In the genomic region with DNA sequence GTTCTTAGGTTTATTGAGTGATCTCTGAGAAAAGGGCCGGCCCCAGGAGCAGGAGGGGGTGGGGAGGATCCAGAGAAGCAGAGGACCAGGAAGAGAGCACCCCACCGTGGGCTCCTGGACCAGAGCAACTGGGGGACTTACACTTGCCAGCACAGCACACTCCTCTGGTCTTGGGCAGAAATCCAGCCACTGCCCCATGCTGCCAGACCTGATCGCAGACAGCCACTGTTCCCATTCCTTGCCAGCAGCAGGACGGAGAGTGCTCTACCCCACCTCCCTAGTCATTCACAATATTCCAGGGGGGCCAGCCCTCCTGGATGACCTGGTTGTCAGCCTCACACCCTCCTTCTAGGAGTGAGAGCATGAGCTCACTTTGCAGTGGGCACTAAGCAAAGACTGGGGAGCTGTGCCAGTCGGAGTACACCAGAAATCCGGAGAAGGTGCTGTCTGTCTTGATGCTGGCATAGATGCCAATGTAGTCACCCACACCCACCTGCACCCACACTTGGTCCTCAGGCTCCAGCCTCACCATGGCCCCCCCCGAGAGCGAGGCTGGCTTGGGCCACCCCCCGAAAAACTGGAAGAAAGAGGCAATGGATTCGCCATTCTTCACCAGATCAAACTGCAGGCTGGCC, we compare ENCODE assay signal across 9 cellular contexts. TPM values are rescaled to one million over a fixed set of nuclear protein-coding genes. Genes with fewer than 3 reads are reported as not detected.
DNase-seq lines count a peak whose midpoint lies in the region; ATAC-seq and TF ChIP-seq lines count a peak whose summit lies in the region.
"Had no signal": no experiment of that assay in that cellular context is flagged by ENCODE, and none has a peak within 500 bp of the region (broad histone marks: within the 10 kb centered on the region; RNA-seq: fewer than 3 reads in every experiment).

No MANE protein-coding gene starts in this region.

- CTCF ChIA-PET in activated naive CD4-positive, alpha-beta T cell treated with anti-CD3 and anti-CD28 coated beads for 36 hours (lab: Charles Lee): interaction anchor here (0.5 to 5.0 kb wide), 25 partner anchors 9 to 570 kb away, joined by 3 to 70 read pairs (median 4); a partner anchor contains a TSS

- peak overlapping the region; percentile 46 to 64 for H3K4me3 ChIP-seq in duodenal mucosa (ENCODE audit: low read depth in 1 of 2, low read length in 2 of 2)

- no peak overlapping the region for H3K27ac Mint-ChIP-seq in activated naive CD4-positive, alpha-beta T cell treated with anti-CD3 and anti-CD28 coated beads for 36 hours
- peak overlapping the region; percentile 83 for H3K27ac Mint-ChIP-seq in mesothelial cell of epicardium
- H3K27ac Mint-ChIP-seq in type B pancreatic cell: no peak overlapping the region

- no peak for TF ChIP-seq CTCF in mesothelial cell of epicardium (IDR thresholded peaks at IDR 0.05; ENCODE audit: unreplicated experiment)
- TF ChIP-seq CTCF in type B pancreatic cell (conservative IDR thresholded peaks at IDR 0.05): no peak

- intact Hi-C loops in activated naive CD4-positive, alpha-beta T cell treated with anti-CD3 and anti-CD28 coated beads for 36 hours (cut with micrococcal nuclease): loop anchor here (1.0 kb wide), 1 partner anchor 42 kb away; a partner anchor contains a TSS

- no peaks in the 10 kb centered on the region for H3K9me3 Mint-ChIP-seq in activated naive CD4-positive, alpha-beta T cell treated with anti-CD3 and anti-CD28 coated beads for 36 hours
- H3K9me3 Mint-ChIP-seq in mesothelial cell of epicardium: no peaks in the 10 kb centered on the region
- no peaks in the 10 kb centered on the region for H3K9me3 Mint-ChIP-seq in type B pancreatic cell
- H3K9me3 Mint-ChIP-seq: activated T-cell treated with anti-CD3 and anti-CD28 coated beads, Interleukin-2, amount 50 U/mL, for 4 hours had no signal

- H3K4me3 Mint-ChIP-seq in activated naive CD4-positive, alpha-beta T cell treated with anti-CD3 and anti-CD28 coated beads for 36 hours: peak overlapping the region; percentile 22
- H3K4me3 Mint-ChIP-seq in mesothelial cell of epicardium: peak overlapping the region; percentile 67
- peak overlapping the region; percentile 85 for H3K4me3 Mint-ChIP-seq in type B pancreatic cell
- H3K4me3 Mint-ChIP-seq: activated T-cell treated with anti-CD3 and anti-CD28 coated beads, Interleukin-2, amount 50 U/mL, for 4 hours had no signal

- H3K27me3 ChIP-seq in duodenal mucosa (ENCODE audit: control insufficient read depth in 1 of 2, insufficient read depth in 2 of 2, low read length in 2 of 2): peaks cover 0 to 3% of the 10 kb centered on the region in 2 donors

- peaks cover 24% of the 10 kb centered on the region for H3K27me3 Mint-ChIP-seq in activated naive CD4-positive, alpha-beta T cell treated with anti-CD3 and anti-CD28 coated beads for 36 hours (ENCODE audit: low read depth)
- peaks cover 39% of the 10 kb centered on the region for H3K27me3 Mint-ChIP-seq in mesothelial cell of epicardium (ENCODE audit: low read depth)
- H3K27me3 Mint-ChIP-seq in type B pancreatic cell: peaks cover 36% of the 10 kb centered on the region

- H3K4me1 ChIP-seq in duodenal mucosa (ENCODE audit: control insufficient read depth in 1 of 2, insufficient read depth in 2 of 2, low read length in 2 of 2): peaks cover 38 to 52% of the 10 kb centered on the region in 2 donors

- peaks cover 38% of the 10 kb centered on the region for H3K4me1 Mint-ChIP-seq in activated naive CD4-positive, alpha-beta T cell treated with anti-CD3 and anti-CD28 coated beads for 36 hours (ENCODE audit: low read depth)
- H3K4me1 Mint-ChIP-seq in mesothelial cell of epicardium (peaks cover 48% of the 10 kb centered on the region), type B pancreatic cell (ENCODE audit: unreplicated experiment) (peaks cover 33% of the 10 kb centered on the region)

- ATAC-seq in GM18511 (IDR thresholded peaks at IDR 0.05; ENCODE audit: unreplicated experiment): no peak
- no peak for ATAC-seq in HG03342 (IDR thresholded peaks at IDR 0.05; ENCODE audit: unreplicated experiment)

- peak overlapping the region; percentile 35 for H3K27ac ChIP-seq in duodenal mucosa (ENCODE audit: low read depth, low read length)

- DNase-seq in activated naive CD4-positive, alpha-beta T cell treated with anti-CD3 and anti-CD28 coated beads for 36 hours: no peak
- DNase-seq in activated naive CD4-positive, alpha-beta T cell treated with Interleukin-2 at 50 U/mL for 16 hours: no peak
- DNase-seq in mesothelial cell of epicardium (ENCODE audit: low spot score in 2 of 2, unreplicated experiment in 2 of 2) (no peak), type B pancreatic cell (ENCODE audit: extremely low spot score, unreplicated experiment) (no peak), NCI-H187 (lab: John Stamatoyannopoulos, UW) (no peak)

- peaks cover 9% of the 10 kb centered on the region for H3K36me3 Mint-ChIP-seq in activated naive CD4-positive, alpha-beta T cell treated with anti-CD3 and anti-CD28 coated beads for 36 hours (ENCODE audit: low read depth)
- H3K36me3 Mint-ChIP-seq in mesothelial cell of epicardium (peaks cover 5% of the 10 kb centered on the region), type B pancreatic cell (no peaks in the 10 kb centered on the region)

- H3K9me3 ChIP-seq in duodenal mucosa (ENCODE audit: control insufficient read depth in 1 of 2, low read length in 2 of 2): no peaks in the 10 kb centered on the region

- peaks cover 0 to 4% of the 10 kb centered on the region in 2 donors for H3K36me3 ChIP-seq in duodenal mucosa (ENCODE audit: control insufficient read depth in 1 of 2, insufficient read depth in 2 of 2, low read length in 2 of 2)

- H3K9ac ChIP-seq in duodenal mucosa (ENCODE audit: low read depth in 1 of 2, low read length in 2 of 2): peak overlapping the region; percentile 26 to 57

RNA-seq across cellular contexts. Expression of a gene that starts 1.6 kb away (rescaled TPM):
- total RNA-seq in activated naive CD4-positive, alpha-beta T cell treated with anti-CD3 and anti-CD28 coated beads for 36 hours: not detected
- total RNA-seq in mesothelial cell of epicardium: 24.1 to 25.0 TPM (median 24.4 TPM) in 3 replicates
- total RNA-seq in type B pancreatic cell (ENCODE audit: low replicate concordance): 2.0 and 4.0 TPM in 2 replicates
- total RNA-seq: activated T-cell treated with anti-CD3 and anti-CD28 coated beads, Interleukin-2, amount 50 U/mL, for 4 hours had no signal

RNA-seq across cellular contexts. Expression of a gene that starts 4.7 kb away (rescaled TPM):
- 10 to 100 TPM; 46.1 to 47.0 TPM for total RNA-seq in activated naive CD4-positive, alpha-beta T cell treated with anti-CD3 and anti-CD28 coated beads for 36 hours
- 36.1 to 37.1 TPM (median 36.2 TPM) in 3 replicates for total RNA-seq in mesothelial cell of epicardium
- 40.3 and 45.6 TPM in 2 replicates for total RNA-seq in type B pancreatic cell (ENCODE audit: low replicate concordance)

RNA-seq across cellular contexts. Expression of a gene that starts 7.4 kb away (rescaled TPM):
- total RNA-seq in activated naive CD4-positive, alpha-beta T cell treated with anti-CD3 and anti-CD28 coated beads for 36 hours: not detected
- total RNA-seq in mesothelial cell of epicardium: not detected in 3 replicates
- total RNA-seq in type B pancreatic cell (ENCODE audit: low replicate concordance): not detected in 2 replicates
- total RNA-seq: activated T-cell treated with anti-CD3 and anti-CD28 coated beads, Interleukin-2, amount 50 U/mL, for 4 hours had no signal

RNA-seq across cellular contexts. Expression of a gene that starts 22.1 kb away (rescaled TPM):
- total RNA-seq in activated naive CD4-positive, alpha-beta T cell treated with anti-CD3 and anti-CD28 coated beads for 36 hours: 1 to 10 TPM; 8.0 to 8.4 TPM
- total RNA-seq in mesothelial cell of epicardium (25.9 to 28.2 TPM (median 26.7 TPM) in 3 replicates), type B pancreatic cell (ENCODE audit: low replicate concordance) (3.0 and 10.3 TPM in 2 replicates)

RNA-seq across cellular contexts. Expression of a gene that starts 42.4 kb away (rescaled TPM):
- total RNA-seq in activated naive CD4-positive, alpha-beta T cell treated with anti-CD3 and anti-CD28 coated beads for 36 hours: under 1 TPM; 0.35 to 0.57 TPM
- total RNA-seq in mesothelial cell of epicardium (12.4 to 13.2 TPM (median 13.1 TPM) in 3 replicates), type B pancreatic cell (ENCODE audit: low replicate concordance) (7.4 and 8.2 TPM in 2 replicates)

Comparison
In these comparisons a context has a peak if more than half of its experiments do, and no peak if none do; other contexts are left out.
1. H3K4me3 Mint-ChIP-seq: peak in every context shown above with its lines; median percentile 85 in type B pancreatic cell; 67 in mesothelial cell of epicardium; 22 in activated naive CD4-positive, alpha-beta T cell treated with anti-CD3 and anti-CD28 coated beads for 36 hours.